In the genomic region with DNA sequence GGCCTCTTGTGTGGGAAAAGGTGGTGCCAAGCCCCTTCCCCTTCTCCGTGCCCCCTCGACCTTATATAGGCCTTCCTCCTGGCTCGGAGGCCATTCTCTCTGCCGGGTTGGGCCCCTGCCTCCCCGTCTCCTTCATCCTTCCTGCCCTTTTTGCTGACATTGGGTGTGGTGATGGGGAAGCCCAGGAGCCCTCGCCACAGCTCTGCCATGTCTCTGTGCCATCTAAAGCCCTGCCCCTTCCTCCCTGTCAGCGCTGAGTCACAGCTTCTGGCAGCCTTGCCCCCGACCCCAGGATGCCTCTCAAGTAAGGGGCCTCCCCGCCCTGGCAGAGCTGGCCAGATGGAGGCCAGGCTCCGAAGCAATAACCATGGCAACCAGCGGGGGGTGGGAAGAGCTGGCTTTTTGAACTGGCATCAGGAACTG, we compare ENCODE assay signal across 8 cellular contexts.
A peak's percentile ranks its signal among the peaks of the same experiment; 100 is the strongest.
DNase-seq lines count a peak whose midpoint lies in the region; ATAC-seq lines count a peak whose summit lies in the region.

No MANE protein-coding gene starts in this region.

- peak; percentile 45 for ATAC-seq in HG03558 (IDR thresholded peaks at IDR 0.05; ENCODE audit: extremely low read depth, unreplicated experiment)
- ATAC-seq in activated naive CD8-positive, alpha-beta T cell treated with anti-CD3 and anti-CD28 coated beads, Interleukin-2, amount 50 U/mL, for 24 hours = peak; percentile 97
- ATAC-seq in GM18511 (IDR thresholded peaks at IDR 0.05; ENCODE audit: unreplicated experiment) = no peak
- ATAC-seq in HG03135 (IDR thresholded peaks at IDR 0.05; ENCODE audit: unreplicated experiment) = no peak

- no peaks in the 10 kb centered on the region for H3K27me3 Mint-ChIP-seq in T-helper 2 cell treated with Interferon-gamma antibody and Interleukin-4, amounts not matched to agents 5 μg/mL and 100 μg/mL, for 36 hours (ENCODE audit: low read depth)
- no peaks in the 10 kb centered on the region for H3K27me3 Mint-ChIP-seq in activated naive CD8-positive, alpha-beta T cell treated with anti-CD3 and anti-CD28 coated beads, Interleukin-2, amount 50 U/mL, for 24 hours

- peak overlapping the region; percentile 88 for H3K27ac Mint-ChIP-seq in T-helper 2 cell treated with Interferon-gamma antibody and Interleukin-4, amounts not matched to agents 5 μg/mL and 100 μg/mL, for 36 hours
- peak overlapping the region; percentile 97 for H3K27ac Mint-ChIP-seq in activated naive CD8-positive, alpha-beta T cell treated with anti-CD3 and anti-CD28 coated beads, Interleukin-2, amount 50 U/mL, for 24 hours

- DNase-seq in GM03348 (ENCODE audit: low spot score) = peak; percentile 75
- peak; percentile 83 for DNase-seq in T-helper 2 cell treated with Interferon-gamma antibody and Interleukin-4, amounts not matched to agents 5 μg/mL and 100 μg/mL, for 36 hours (ENCODE audit: low spot score)
- peak; percentile 92 for DNase-seq in activated naive CD8-positive, alpha-beta T cell treated with anti-CD3 and anti-CD28 coated beads, Interleukin-2, amount 50 U/mL, for 24 hours
- DNase-seq in hippocampal formation (lab: John Stamatoyannopoulos, UW) = peak; percentile 2 to 27
- DNase-seq in stimulated activated CD4-positive, alpha-beta T cell treated with anti-CD3 and anti-CD28 coated beads, Interleukin-2, amount 100 ng/mL, for 24 hours = peak; percentile 86

- peaks cover 36% of the 10 kb centered on the region for H3K36me3 Mint-ChIP-seq in T-helper 2 cell treated with Interferon-gamma antibody and Interleukin-4, amounts not matched to agents 5 μg/mL and 100 μg/mL, for 36 hours (ENCODE audit: low read depth)
- peaks cover 37% of the 10 kb centered on the region for H3K36me3 Mint-ChIP-seq in activated naive CD8-positive, alpha-beta T cell treated with anti-CD3 and anti-CD28 coated beads, Interleukin-2, amount 50 U/mL, for 24 hours (ENCODE audit: low read depth)

- peaks cover 28% of the 10 kb centered on the region for H3K4me1 Mint-ChIP-seq in T-helper 2 cell treated with Interferon-gamma antibody and Interleukin-4, amounts not matched to agents 5 μg/mL and 100 μg/mL, for 36 hours (ENCODE audit: low read depth)
- peaks cover 38% of the 10 kb centered on the region for H3K4me1 Mint-ChIP-seq in activated naive CD8-positive, alpha-beta T cell treated with anti-CD3 and anti-CD28 coated beads, Interleukin-2, amount 50 U/mL, for 24 hours

- H3K9me3 Mint-ChIP-seq in T-helper 2 cell treated with Interferon-gamma antibody and Interleukin-4, amounts not matched to agents 5 μg/mL and 100 μg/mL, for 36 hours = no peaks in the 10 kb centered on the region
- H3K9me3 Mint-ChIP-seq in activated naive CD8-positive, alpha-beta T cell treated with anti-CD3 and anti-CD28 coated beads, Interleukin-2, amount 50 U/mL, for 24 hours = no peaks in the 10 kb centered on the region

- peak overlapping the region; percentile 62 for H3K4me3 Mint-ChIP-seq in T-helper 2 cell treated with Interferon-gamma antibody and Interleukin-4, amounts not matched to agents 5 μg/mL and 100 μg/mL, for 36 hours
- H3K4me3 Mint-ChIP-seq in activated naive CD8-positive, alpha-beta T cell treated with anti-CD3 and anti-CD28 coated beads, Interleukin-2, amount 50 U/mL, for 24 hours = peak overlapping the region; percentile 74

Comparison
In these comparisons a context has a peak if more than half of its experiments do, and no peak if none do; other contexts are left out.
1. DNase-seq: peak in every context shown above with its lines; median percentile 92 in activated naive CD8-positive, alpha-beta T cell treated with anti-CD3 and anti-CD28 coated beads, Interleukin-2, amount 50 U/mL, for 24 hours; 86 in stimulated activated CD4-positive, alpha-beta T cell treated with anti-CD3 and anti-CD28 coated beads, Interleukin-2, amount 100 ng/mL, for 24 hours; 83 in T-helper 2 cell treated with Interferon-gamma antibody and Interleukin-4, amounts not matched to agents 5 μg/mL and 100 μg/mL, for 36 hours; 75 in GM03348; 14 in hippocampal formation.
2. ATAC-seq: peak in HG03558 (single experiment) and activated naive CD8-positive, alpha-beta T cell treated with anti-CD3 and anti-CD28 coated beads, Interleukin-2, amount 50 U/mL, for 24 hours (single experiment); none in GM18511 (single experiment) and HG03135 (single experiment).